2 cellular contexts compared by ENCODE assay signal in genomic region chr7:142960955-142961512, GRCh38.
TF ChIP-seq lines count a peak whose summit lies in the region.

No MANE protein-coding gene starts in this region.

TF ChIP-seq in liver, 16 proteins besides CTCF, POLR2A, EP300 and RAD21 (continued from another document):
- no peak for TF ChIP-seq REST (IDR thresholded peaks at IDR 0.05)
- no peak for TF ChIP-seq EGR1 (IDR thresholded peaks at IDR 0.05; ENCODE audit: low read depth in 2 of 2)
- TF ChIP-seq JUND (IDR thresholded peaks at IDR 0.05): no peak
- no peak for TF ChIP-seq NR2F2 (IDR thresholded peaks at IDR 0.05)
- no peak for TF ChIP-seq FOXA2 (IDR thresholded peaks at IDR 0.05)
- no peak for TF ChIP-seq RXRA (IDR thresholded peaks at IDR 0.05)
- no peak for TF ChIP-seq ATF3 (IDR thresholded peaks at IDR 0.05)
- TF ChIP-seq FOXA1 (IDR thresholded peaks at IDR 0.05): no peak
- TF ChIP-seq MAX (IDR thresholded peaks at IDR 0.05): no peak
- TF ChIP-seq SP1 (IDR thresholded peaks at IDR 0.05): no peak
- TF ChIP-seq HNF4G (IDR thresholded peaks at IDR 0.05): no peak
- TF ChIP-seq ZBTB33 (IDR thresholded peaks at IDR 0.05): no peak

TF ChIP-seq in SK-N-SH treated with all-trans-retinoic acid at 6 μM for 48 hours, 23 proteins besides CTCF, POLR2A, EP300 and RAD21 (continued from another document):
- TF ChIP-seq TSHZ2 (CRISPR knock-in tag; IDR thresholded peaks at IDR 0.05) (no peak), GLIS3 (CRISPR knock-in tag; IDR thresholded peaks at IDR 0.05) (no peak), ZNF565 (CRISPR knock-in tag; conservative IDR thresholded peaks at IDR 0.05; ENCODE audit: low read depth) (no peak), CSDC2 (CRISPR knock-in tag; IDR thresholded peaks at IDR 0.05) (no peak), ZFP3 (CRISPR knock-in tag; IDR thresholded peaks at IDR 0.05) (no peak), ESRRG (CRISPR knock-in tag; IDR thresholded peaks at IDR 0.05) (no peak), BACH2 (CRISPR knock-in tag; IDR thresholded peaks at IDR 0.05; ENCODE audit: borderline replicate concordance) (no peak), CREB5 (CRISPR knock-in tag; IDR thresholded peaks at IDR 0.05; ENCODE audit: low read depth) (no peak), TOX (CRISPR knock-in tag; IDR thresholded peaks at IDR 0.05; ENCODE audit: borderline replicate concordance) (no peak), TCF4 (CRISPR knock-in tag; IDR thresholded peaks at IDR 0.05; ENCODE audit: borderline replicate concordance) (no peak), ZFP30 (CRISPR knock-in tag; IDR thresholded peaks at IDR 0.05) (no peak), PATZ1 (CRISPR knock-in tag; IDR thresholded peaks at IDR 0.05; ENCODE audit: borderline replicate concordance) (no peak), ZC3H10 (CRISPR knock-in tag; IDR thresholded peaks at IDR 0.05) (no peak)
